Comparison of ENCODE assay signal across 1 cellular context in the genomic region with DNA sequence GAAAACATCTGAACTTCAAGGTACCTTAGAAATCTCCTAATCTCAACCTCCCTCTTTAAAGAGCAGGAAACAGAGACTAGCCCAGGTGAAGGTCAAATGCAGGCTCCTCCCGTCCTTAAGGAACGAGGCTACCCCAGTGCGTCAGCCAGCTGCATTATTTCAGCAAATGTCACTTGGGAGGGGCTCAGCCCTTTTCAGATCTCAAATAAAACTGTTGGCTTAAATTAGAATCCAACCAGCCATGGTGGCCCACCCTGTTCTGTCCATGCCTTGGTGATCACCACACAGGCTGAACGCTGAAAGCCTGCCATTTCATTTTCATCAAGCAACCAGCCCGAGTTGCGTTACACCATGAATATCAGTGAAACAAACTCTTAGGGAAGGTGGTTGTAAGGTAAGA.
TF ChIP-seq lines count a peak whose summit lies in the region.

No MANE protein-coding gene starts in this region.

TF ChIP-seq in GM12878, 131 proteins besides CTCF, POLR2A, EP300 and RAD21:
- TF ChIP-seq FOXM1 (IDR thresholded peaks at IDR 0.05; ENCODE audit: low read depth, low read length) (no peak), SREBF1 (IDR thresholded peaks at IDR 0.05; ENCODE audit: low read length) (no peak), MTA2 (IDR thresholded peaks at IDR 0.05; ENCODE audit: low read depth) (no peak), YY1 (IDR thresholded peaks at IDR 0.05; ENCODE audit: low read depth, low read length) (no peak), KAT2A (conservative IDR thresholded peaks at IDR 0.05; ENCODE audit: control insufficient read depth, low read depth, low read length) (no peak), ZNF217 (IDR thresholded peaks at IDR 0.05) (no peak), HDAC2 (IDR thresholded peaks at IDR 0.05) (no peak), IKZF1 (conservative IDR thresholded peaks at IDR 0.05) (no peak)
- TF ChIP-seq, protein P1, sequence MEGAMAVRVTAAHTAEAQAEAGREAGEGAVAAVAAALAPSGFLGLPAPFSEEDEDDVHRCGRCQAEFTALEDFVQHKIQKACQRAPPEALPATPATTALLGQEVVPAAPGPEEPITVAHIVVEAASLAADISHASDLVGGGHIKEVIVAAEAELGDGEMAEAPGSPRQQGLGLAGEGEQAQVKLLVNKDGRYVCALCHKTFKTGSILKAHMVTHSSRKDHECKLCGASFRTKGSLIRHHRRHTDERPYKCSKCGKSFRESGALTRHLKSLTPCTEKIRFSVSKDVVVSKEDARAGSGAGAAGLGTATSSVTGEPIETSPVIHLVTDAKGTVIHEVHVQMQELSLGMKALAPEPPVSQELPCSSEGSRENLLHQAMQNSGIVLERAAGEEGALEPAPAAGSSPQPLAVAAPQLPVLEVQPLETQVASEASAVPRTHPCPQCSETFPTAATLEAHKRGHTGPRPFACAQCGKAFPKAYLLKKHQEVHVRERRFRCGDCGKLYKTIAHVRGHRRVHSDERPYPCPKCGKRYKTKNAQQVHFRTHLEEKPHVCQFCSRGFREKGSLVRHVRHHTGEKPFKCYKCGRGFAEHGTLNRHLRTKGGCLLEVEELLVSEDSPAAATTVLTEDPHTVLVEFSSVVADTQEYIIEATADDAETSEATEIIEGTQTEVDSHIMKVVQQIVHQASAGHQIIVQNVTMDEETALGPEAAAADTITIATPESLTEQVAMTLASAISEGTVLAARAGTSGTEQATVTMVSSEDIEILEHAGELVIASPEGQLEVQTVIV (IDR thresholded peaks at IDR 0.05; ENCODE audit: borderline replicate concordance, partially characterized antibody), result no peak
- TF ChIP-seq, protein P2, sequence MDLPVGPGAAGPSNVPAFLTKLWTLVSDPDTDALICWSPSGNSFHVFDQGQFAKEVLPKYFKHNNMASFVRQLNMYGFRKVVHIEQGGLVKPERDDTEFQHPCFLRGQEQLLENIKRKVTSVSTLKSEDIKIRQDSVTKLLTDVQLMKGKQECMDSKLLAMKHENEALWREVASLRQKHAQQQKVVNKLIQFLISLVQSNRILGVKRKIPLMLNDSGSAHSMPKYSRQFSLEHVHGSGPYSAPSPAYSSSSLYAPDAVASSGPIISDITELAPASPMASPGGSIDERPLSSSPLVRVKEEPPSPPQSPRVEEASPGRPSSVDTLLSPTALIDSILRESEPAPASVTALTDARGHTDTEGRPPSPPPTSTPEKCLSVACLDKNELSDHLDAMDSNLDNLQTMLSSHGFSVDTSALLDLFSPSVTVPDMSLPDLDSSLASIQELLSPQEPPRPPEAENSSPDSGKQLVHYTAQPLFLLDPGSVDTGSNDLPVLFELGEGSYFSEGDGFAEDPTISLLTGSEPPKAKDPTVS (IDR thresholded peaks at IDR 0.05; ENCODE audit: low read depth, low read length), result no peak
